In genomic region chr10:33248638-33249037, GRCh38 we compare ENCODE assay signal across 8 cellular contexts.
DNase-seq lines count a peak whose midpoint lies in the region; ATAC-seq and TF ChIP-seq lines count a peak whose summit lies in the region.

No MANE protein-coding gene starts in this region.

- intact Hi-C loops in CD4-positive, alpha-beta T cell (cut with DNase I, micrococcal nuclease) = loop anchor here in 1 of 2 experiments (5.0 kb wide), 1 partner anchor 84 kb away; the partner anchor contains the start of gene NRP1
- intact Hi-C loops in esophagus squamous epithelium (cut with DNase I) = no loop called here
- intact Hi-C loops in testis (cut with DNase I; ENCODE audit: low total_unique reads) = no loop called here

- peak; percentile 96 for ATAC-seq in CD4-positive, alpha-beta T cell (ENCODE audit: poor library complexity)
- peak; percentile 92 for ATAC-seq in RWPE2 (ENCODE audit: low read depth)
- no peak for ATAC-seq in GM21528 (IDR thresholded peaks at IDR 0.05; ENCODE audit: low FRiP score, unreplicated experiment)
- ATAC-seq in HG03521 (IDR thresholded peaks at IDR 0.05; ENCODE audit: unreplicated experiment) = no peak

- H3K4me1 Mint-ChIP-seq in CD4-positive, alpha-beta T cell (ENCODE audit: low read depth) = peaks cover 69% of the 10 kb centered on the region

- peak overlapping the region; percentile 79 for H3K4me3 Mint-ChIP-seq in CD4-positive, alpha-beta T cell

- no peak overlapping the region for H3K27ac ChIP-seq in CD4-positive, alpha-beta T cell (ENCODE audit: low read depth, low read length)
- H3K27ac ChIP-seq in RWPE2 (ENCODE audit: poor library complexity, severe bottlenecking) = peak overlapping the region; percentile 96
- H3K27ac ChIP-seq in esophagus squamous epithelium = peak overlapping the region in 3 of 4 donors; percentile 23 to 65 (median 51)
- H3K27ac ChIP-seq in testis = peak overlapping the region; percentile 46

- peak in 2 of 10 experiments; percentile 10 to 12 for DNase-seq in CD4-positive, alpha-beta T cell
- DNase-seq in HCEC 1CT (peak; percentile 93), RWPE2 (ENCODE audit: low spot score) (no peak), esophagus squamous epithelium (lab: John Stamatoyannopoulos, UW) (no peak), testis (no peak)
- no peak for DNase-seq in activated CD4-positive, CD25-positive, alpha-beta regulatory T cell treated with anti-CD3 and anti-CD28 coated beads, Interleukin-2, amount 50 U/mL, for 72 hours

- WGBS in esophagus squamous epithelium, 2 donors = 50 to 64% methylated on average over 1 of the region's 1 CpG
- 33 to 65% methylated on average over 1 of the region's 1 CpG for WGBS in testis, 2 donors

- no peaks in the 10 kb centered on the region for H3K27me3 ChIP-seq in CD4-positive, alpha-beta T cell (ENCODE audit: control insufficient read depth, insufficient read depth, low read length)
- H3K27me3 ChIP-seq in RWPE2 (ENCODE audit: insufficient read depth, poor library complexity, severe bottlenecking) (no peaks in the 10 kb centered on the region), esophagus squamous epithelium (no peaks in the 10 kb centered on the region), testis (no peaks in the 10 kb centered on the region)

- POLR2A ChIA-PET in CD4-positive, alpha-beta T cell (lab: Charles Lee) = interaction anchor here (1.9 kb wide), 1 partner anchor 56 kb away, joined by 5 read pairs; no protein-coding TSS in a partner anchor

- H3K27me3 Mint-ChIP-seq in CD4-positive, alpha-beta T cell = no peaks in the 10 kb centered on the region

- H3K9me3 Mint-ChIP-seq in CD4-positive, alpha-beta T cell = peaks cover 3% of the 10 kb centered on the region

- TF ChIP-seq CTCF in CD4-positive, alpha-beta T cell (IDR thresholded peaks at IDR 0.05) = no peak
- TF ChIP-seq CTCF in RWPE2 (IDR thresholded peaks at IDR 0.05; ENCODE audit: poor library complexity, severe bottlenecking) (no peak), esophagus squamous epithelium (IDR thresholded peaks at IDR 0.05) (no peak), testis (IDR thresholded peaks at IDR 0.05) (no peak)

- H3K27ac Mint-ChIP-seq in CD4-positive, alpha-beta T cell = peak overlapping the region; percentile 82

- no peaks in the 10 kb centered on the region for H3K36me3 Mint-ChIP-seq in CD4-positive, alpha-beta T cell (ENCODE audit: low read depth)

- TF ChIP-seq POLR2A in esophagus squamous epithelium (IDR thresholded peaks at IDR 0.05) = no peak
- no peak for TF ChIP-seq POLR2A in testis (IDR thresholded peaks at IDR 0.05)

- CTCF ChIA-PET in CD4-positive, alpha-beta T cell (lab: Charles Lee) = interaction anchor here (0.7 to 2.5 kb wide), 2 partner anchors 55 to 93 kb away, joined by 4 to 15 read pairs; no protein-coding TSS in a partner anchor

- H3K36me3 ChIP-seq in RWPE2 (ENCODE audit: low read depth) (peaks cover 86% of the 10 kb centered on the region), esophagus squamous epithelium (peaks cover 0 to 48% (median 0%) of the 10 kb centered on the region in 3 donors), testis (ENCODE audit: low read depth, missing control alignments) (no peaks in the 10 kb centered on the region)

- H3K4me1 ChIP-seq in RWPE2 (ENCODE audit: insufficient read depth, poor library complexity, severe bottlenecking) (peaks cover 32% of the 10 kb centered on the region), esophagus squamous epithelium (peaks cover 0 to 24% (median 0%) of the 10 kb centered on the region in 3 donors), testis (peaks cover 11% of the 10 kb centered on the region)

- no peaks in the 10 kb centered on the region for H3K9me3 ChIP-seq in CD4-positive, alpha-beta T cell (ENCODE audit: control insufficient read depth, low read length)
- no peaks in the 10 kb centered on the region for H3K9me3 ChIP-seq in RWPE2 (ENCODE audit: severe bottlenecking)
- no peaks in the 10 kb centered on the region for H3K9me3 ChIP-seq in esophagus squamous epithelium
- H3K9me3 ChIP-seq in testis = no peaks in the 10 kb centered on the region

- H3K4me3 ChIP-seq in RWPE2 (ENCODE audit: severe bottlenecking) = no peak overlapping the region
- no peak overlapping the region for H3K4me3 ChIP-seq in esophagus squamous epithelium
- no peak overlapping the region for H3K4me3 ChIP-seq in testis

Comparison
In these comparisons a context has a peak if more than half of its experiments do, and no peak if none do; other contexts are left out.
1. ATAC-seq: peak in CD4-positive, alpha-beta T cell (single experiment) and RWPE2 (single experiment); none in GM21528 (single experiment) and HG03521 (single experiment).